Comparison of ENCODE assay signal across 8 cellular contexts in genomic region chr17:16872836-16873653, GRCh38.
A peak's percentile ranks its signal among the peaks of the same experiment; 100 is the strongest.
DNase-seq lines count a peak whose midpoint lies in the region; ATAC-seq and TF ChIP-seq lines count a peak whose summit lies in the region.

No MANE protein-coding gene starts in this region.

- H3K27me3 ChIP-seq in psoas muscle (ENCODE audit: insufficient read depth in 3 of 3, low read length in 2 of 3) = no peaks in the 10 kb centered on the region
- peaks cover 7% of the 10 kb centered on the region for H3K27me3 ChIP-seq in gastroesophageal sphincter

- 49 to 58% (median 52%) methylated on average over 12 of the region's 12 CpGs for WGBS in psoas muscle, 3 donors
- no CpG with 5 or more reads among the region's 12 CpGs for WGBS in gastroesophageal sphincter (ENCODE audit: low coverage in 1 of 2), 2 donors

- no peaks in the 10 kb centered on the region for H3K9me3 ChIP-seq in psoas muscle
- H3K9me3 ChIP-seq in gastroesophageal sphincter = peaks cover 0 to 8% (median 0%) of the 10 kb centered on the region in 3 donors

- H3K27ac ChIP-seq in psoas muscle = no peak overlapping the region
- H3K27ac ChIP-seq in gastroesophageal sphincter = no peak overlapping the region

- H3K36me3 ChIP-seq in psoas muscle (ENCODE audit: insufficient read depth in 1 of 2, low read depth in 1 of 2) (no peaks in the 10 kb centered on the region), gastroesophageal sphincter (no peaks in the 10 kb centered on the region)

- TF ChIP-seq CTCF in psoas muscle (IDR thresholded peaks at IDR 0.05) = peak; percentile 33
- peak in 1 of 4 experiments; percentile 37 for TF ChIP-seq CTCF in gastroesophageal sphincter (IDR thresholded peaks at IDR 0.05)

- DNase-seq in EL = peak; percentile 47
- DNase-seq in HuH-7 (ENCODE audit: low spot score) = peak; percentile 59
- DNase-seq in UCSD-AML1 (lab: John Stamatoyannopoulos, UW; ENCODE audit: unreplicated experiment) = peak; percentile 19
- no peak for DNase-seq in psoas muscle
- DNase-seq in NCI-H1436 (lab: John Stamatoyannopoulos, UW) = no peak

- no peaks in the 10 kb centered on the region for H3K4me1 ChIP-seq in psoas muscle
- no peaks in the 10 kb centered on the region for H3K4me1 ChIP-seq in gastroesophageal sphincter

- ATAC-seq in esophagus mucosa = peak; percentile 64
- no peak for ATAC-seq in psoas muscle
- ATAC-seq in GM21360 (IDR thresholded peaks at IDR 0.05; ENCODE audit: unreplicated experiment) = no peak
- ATAC-seq in gastroesophageal sphincter = no peak

- H3K4me3 ChIP-seq in psoas muscle (no peak overlapping the region), gastroesophageal sphincter (no peak overlapping the region)

- TF ChIP-seq POLR2A in gastroesophageal sphincter (IDR thresholded peaks at IDR 0.05) = no peak

- intact Hi-C loops in psoas muscle (cut with DNase I) = no loop called here

- TF ChIP-seq EP300 in gastroesophageal sphincter (IDR thresholded peaks at IDR 0.05) = no peak

Comparison
In these comparisons a context has a peak if more than half of its experiments do, and no peak if none do; other contexts are left out.
1. DNase-seq: peak in EL (single experiment), HuH-7 (single experiment) and UCSD-AML1 (single experiment); none in psoas muscle (0 of 2) and NCI-H1436 (single experiment).